In the genomic region with DNA sequence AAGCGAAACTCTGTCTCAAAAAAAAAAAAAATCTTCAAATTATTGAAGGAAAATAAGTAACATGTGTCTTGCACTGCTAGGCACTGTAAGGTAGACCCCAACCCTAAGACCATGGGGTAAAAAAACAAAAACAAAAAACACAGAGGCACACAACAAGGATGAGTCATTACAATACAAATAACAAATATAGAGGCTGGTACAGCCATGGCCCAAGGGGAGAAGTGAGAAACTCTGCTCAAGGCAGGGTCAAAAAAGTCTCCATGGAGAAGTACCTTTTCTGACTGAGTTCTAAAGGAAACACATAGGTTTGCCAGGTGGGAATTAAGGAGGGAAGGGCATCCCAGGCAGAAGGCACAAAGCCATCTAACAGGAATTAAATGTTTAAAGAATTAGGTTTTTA, we compare ENCODE assay signal across 20 cellular contexts. TPM values are rescaled to one million over a fixed set of nuclear protein-coding genes. Genes with fewer than 3 reads are reported as not detected.
A peak's percentile ranks its signal among the peaks of the same experiment; 100 is the strongest.
DNase-seq lines count a peak whose midpoint lies in the region; ATAC-seq and TF ChIP-seq lines count a peak whose summit lies in the region.
"Had no signal": no experiment of that assay in that cellular context is flagged by ENCODE, and none has a peak within 500 bp of the region (broad histone marks: within the 10 kb centered on the region; RNA-seq: fewer than 3 reads in every experiment).

No MANE protein-coding gene starts in this region.

- peaks cover 36 to 100% (median 91%) of the 10 kb centered on the region in 4 donors for H3K36me3 ChIP-seq in stomach
- H3K36me3 ChIP-seq: prostate gland had no signal

- H3K4me1 Mint-ChIP-seq in stimulated activated naive CD8-positive, alpha-beta T cell treated with anti-CD3 and anti-CD28 coated beads, Interleukin-15, Interleukin-2, amounts not matched to agents 100 ng/mL and 50 ng/mL, for 24 hours (ENCODE audit: low read depth): no peaks in the 10 kb centered on the region
- peaks cover 6% of the 10 kb centered on the region in 2 donors for H3K4me1 Mint-ChIP-seq in effector memory CD8-positive, alpha-beta T cell (ENCODE audit: low read depth in 2 of 2)
- H3K4me1 Mint-ChIP-seq: neural crest cell had no signal

- no peaks in the 10 kb centered on the region for H3K4me1 ChIP-seq in stomach
- H3K4me1 ChIP-seq: prostate gland, testis had no signal

- peaks cover 60% of the 10 kb centered on the region for H3K36me3 Mint-ChIP-seq in stimulated activated naive CD8-positive, alpha-beta T cell treated with anti-CD3 and anti-CD28 coated beads, Interleukin-15, Interleukin-2, amounts not matched to agents 100 ng/mL and 50 ng/mL, for 24 hours (ENCODE audit: low read depth)
- H3K36me3 Mint-ChIP-seq in effector memory CD8-positive, alpha-beta T cell (ENCODE audit: insufficient read depth): peaks cover 85% of the 10 kb centered on the region

- no peaks in the 10 kb centered on the region for H3K9me3 ChIP-seq in stomach
- H3K9me3 ChIP-seq: prostate gland, testis had no signal

- no peaks in the 10 kb centered on the region for H3K27me3 Mint-ChIP-seq in stimulated activated naive CD8-positive, alpha-beta T cell treated with anti-CD3 and anti-CD28 coated beads, Interleukin-15, Interleukin-2, amounts not matched to agents 100 ng/mL and 50 ng/mL, for 24 hours
- H3K27me3 Mint-ChIP-seq in effector memory CD8-positive, alpha-beta T cell: no peaks in the 10 kb centered on the region

- WGBS in stomach, 5 donors: 89 to 100% (median 98%) methylated on average over 1 of the region's 1 CpG

- ATAC-seq in stimulated activated naive CD8-positive, alpha-beta T cell treated with anti-CD3 and anti-CD28 coated beads, Interleukin-15, Interleukin-2, amounts not matched to agents 100 U/mL and 50 U/mL, for 24 hours: no peak
- ATAC-seq in GM21526 (IDR thresholded peaks at IDR 0.05; ENCODE audit: low FRiP score, unreplicated experiment) (peak; percentile 71), GM21390 (IDR thresholded peaks at IDR 0.05; ENCODE audit: unreplicated experiment) (no peak)
- ATAC-seq in effector memory CD8-positive, alpha-beta T cell (replicated peaks): no peak

- no peak for DNase-seq in stimulated activated naive CD8-positive, alpha-beta T cell treated with anti-CD3 and anti-CD28 coated beads, Interleukin-15, Interleukin-2, amounts not matched to agents 100 U/mL and 50 U/mL, for 24 hours
- no peak for DNase-seq in effector memory CD8-positive, alpha-beta T cell
- DNase-seq in stomach (no peak), NCI-H82 treated with DMSO at 0.1 percent for 48 hours (lab: John Stamatoyannopoulos, UW; ENCODE audit: unreplicated experiment) (no peak), hypothalamus (lab: John Stamatoyannopoulos, UW) (no peak)
- DNase-seq: activated CD4-positive, alpha-beta T cell treated with anti-CD3 and anti-CD28 coated beads, Interleukin-2, amount 50 U/mL, for 48 hours; activated effector memory CD4-positive, alpha-beta T cell treated with Interleukin-2 at 50 U/mL for 16 hours; H7; NCI-H2029 treated with DMSO at 0.1 percent for 48 hours; NCI-H446 treated with DMSO at 0.1 percent for 48 hours; NK-92 treated with Interleukin-12 subunit alpha and Interleukin-12 subunit beta, amount 100 ng/mL, for 24 hours; stimulated activated CD4-positive, alpha-beta T cell treated with anti-CD3 and anti-CD28 coated beads, Interleukin-4, amount 100 ng/mL, for 4 hours; testis had no signal

- H3K27ac ChIP-seq in stomach: no peak overlapping the region
- H3K27ac ChIP-seq: HL-60, prostate gland, SK-N-MC, testis had no signal

- no peaks in the 10 kb centered on the region for H3K9me3 Mint-ChIP-seq in stimulated activated naive CD8-positive, alpha-beta T cell treated with anti-CD3 and anti-CD28 coated beads, Interleukin-15, Interleukin-2, amounts not matched to agents 100 ng/mL and 50 ng/mL, for 24 hours
- no peaks in the 10 kb centered on the region for H3K9me3 Mint-ChIP-seq in effector memory CD8-positive, alpha-beta T cell
- H3K9me3 Mint-ChIP-seq: neural crest cell had no signal

- TF ChIP-seq EP300 in stomach (IDR thresholded peaks at IDR 0.05): no peak

- no peak overlapping the region for H3K4me3 ChIP-seq in stomach
- H3K4me3 ChIP-seq: prostate gland, SK-N-MC, testis had no signal

- no peak for TF ChIP-seq POLR2A in stomach (IDR thresholded peaks at IDR 0.05)

- intact Hi-C loops in stomach (cut with DNase I; ENCODE audit: low total_unique reads): no loop called here

- H3K4me3 Mint-ChIP-seq in stimulated activated naive CD8-positive, alpha-beta T cell treated with anti-CD3 and anti-CD28 coated beads, Interleukin-15, Interleukin-2, amounts not matched to agents 100 ng/mL and 50 ng/mL, for 24 hours: no peak overlapping the region
- no peak overlapping the region for H3K4me3 Mint-ChIP-seq in effector memory CD8-positive, alpha-beta T cell
- H3K4me3 Mint-ChIP-seq: neural crest cell had no signal

- peak overlapping the region; percentile 56 for H3K27ac Mint-ChIP-seq in stimulated activated naive CD8-positive, alpha-beta T cell treated with anti-CD3 and anti-CD28 coated beads, Interleukin-15, Interleukin-2, amounts not matched to agents 100 ng/mL and 50 ng/mL, for 24 hours
- H3K27ac Mint-ChIP-seq in effector memory CD8-positive, alpha-beta T cell: peak overlapping the region; percentile 39 to 76

- no peaks in the 10 kb centered on the region for H3K27me3 ChIP-seq in stomach
- H3K27me3 ChIP-seq: testis had no signal

- TF ChIP-seq CTCF in stomach (IDR thresholded peaks at IDR 0.05): no peak

RNA-seq across cellular contexts. Expression of a gene that starts 54.5 kb away (rescaled TPM):
- total RNA-seq in stomach: 100 to 1,000 TPM in 3 of 5 donors, 10 to 100 TPM in 2; 35.6 to 266 (median 113) TPM
- polyA plus RNA-seq in stomach: 10 to 100 TPM; 39.7 to 43.6 (median 39.9) TPM
